ENCODE assay signal across 31 cellular contexts in genomic region chr9:87128844-87129493, GRCh38.
"Had no signal": no experiment of that assay in that cellular context is flagged by ENCODE, and none has a peak within 500 bp of the region (broad histone marks: within the 10 kb centered on the region; RNA-seq: fewer than 3 reads in every experiment).

No MANE protein-coding gene starts in this region.

- H3K9me3 ChIP-seq: ascending aorta, breast epithelium, colonic mucosa, gastrocnemius medialis had no signal

- H3K36me3 ChIP-seq: ascending aorta, breast epithelium, cardiac muscle cell, colonic mucosa, gastrocnemius medialis, heart left ventricle had no signal

- H3K27ac Mint-ChIP-seq: activated CD4-positive, alpha-beta memory T cell treated with anti-CD3 and anti-CD28 coated beads, Interleukin-2, amount 10 ng/mL, durations not matched to agents 7 days and 5 days; activated CD4-positive, alpha-beta T cell treated with anti-CD3 and anti-CD28 coated beads, Interleukin-2, amount 10 ng/mL, durations not matched to agents 7 days and 5 days; activated naive CD4-positive, alpha-beta T cell treated with anti-CD3 and anti-CD28 coated beads, Interleukin-2, amount 10 ng/mL, durations not matched to agents 7 days and 5 days; activated naive CD4-positive, alpha-beta T cell treated with anti-CD3 and anti-CD28 coated beads, Interleukin-2, amount 50 U/mL, for 72 hours; activated naive CD8-positive, alpha-beta T cell treated with anti-CD3 and anti-CD28 coated beads, Interleukin-2, amount 10 ng/mL, durations not matched to agents 7 days and 5 days; activated T-cell treated with anti-CD3 and anti-CD28 coated beads, Interleukin-2, amount 50 U/mL, for 24 hours; activated T-cell treated with anti-CD3 and anti-CD28 coated beads, Interleukin-2, amount 50 U/mL, for 72 hours; T-helper 17 cell; T-helper 2 cell treated with Interferon-gamma antibody and Interleukin-4, amounts not matched to agents 5 μg/mL and 100 μg/mL, for 36 hours had no signal

- H3K9me3 Mint-ChIP-seq: activated CD4-positive, alpha-beta T cell treated with anti-CD3 and anti-CD28 coated beads, Interleukin-2, amount 10 ng/mL, durations not matched to agents 7 days and 5 days; activated naive CD4-positive, alpha-beta T cell treated with anti-CD3 and anti-CD28 coated beads, Interleukin-2, amount 10 ng/mL, durations not matched to agents 7 days and 5 days; T-helper 2 cell treated with Interferon-gamma antibody and Interleukin-4, amounts not matched to agents 5 μg/mL and 100 μg/mL, for 36 hours had no signal

- ATAC-seq: activated naive CD4-positive, alpha-beta T cell treated with anti-CD3 and anti-CD28 coated beads, Interleukin-2, amount 50 U/mL, for 72 hours; activated T-cell treated with anti-CD3 and anti-CD28 coated beads, Interleukin-2, amount 50 U/mL, for 72 hours; gastrocnemius medialis; heart left ventricle; T-helper 17 cell had no signal

- H3K27ac ChIP-seq: ascending aorta, breast epithelium, cardiac muscle cell, colonic mucosa, dorsolateral prefrontal cortex, epithelial cell of prostate, gastrocnemius medialis, heart left ventricle had no signal

- H3K4me3 ChIP-seq: ascending aorta, breast epithelium, cardiac muscle cell, colonic mucosa, dorsolateral prefrontal cortex, gastrocnemius medialis, heart left ventricle had no signal

- H3K27me3 ChIP-seq: ascending aorta, breast epithelium, cardiac muscle cell, gastrocnemius medialis, heart left ventricle had no signal

- H3K4me1 ChIP-seq: ascending aorta, breast epithelium, colonic mucosa, gastrocnemius medialis had no signal

- H3K4me1 Mint-ChIP-seq: activated CD4-positive, alpha-beta memory T cell treated with anti-CD3 and anti-CD28 coated beads, Interleukin-2, amount 10 ng/mL, durations not matched to agents 7 days and 5 days; activated CD4-positive, alpha-beta T cell treated with anti-CD3 and anti-CD28 coated beads, Interleukin-2, amount 10 ng/mL, durations not matched to agents 7 days and 5 days; activated naive CD4-positive, alpha-beta T cell treated with anti-CD3 and anti-CD28 coated beads, Interleukin-2, amount 10 ng/mL, durations not matched to agents 7 days and 5 days; activated naive CD8-positive, alpha-beta T cell treated with anti-CD3 and anti-CD28 coated beads, Interleukin-2, amount 10 ng/mL, durations not matched to agents 7 days and 5 days; brain had no signal

- H3K36me3 Mint-ChIP-seq: activated naive CD4-positive, alpha-beta T cell treated with anti-CD3 and anti-CD28 coated beads, Interleukin-2, amount 10 ng/mL, durations not matched to agents 7 days and 5 days; activated naive CD8-positive, alpha-beta T cell treated with anti-CD3 and anti-CD28 coated beads, Interleukin-2, amount 10 ng/mL, durations not matched to agents 7 days and 5 days had no signal

- H3K27me3 Mint-ChIP-seq: activated CD4-positive, alpha-beta memory T cell treated with anti-CD3 and anti-CD28 coated beads, Interleukin-2, amount 10 ng/mL, durations not matched to agents 7 days and 5 days; brain; T-helper 17 cell had no signal

- H3K4me3 Mint-ChIP-seq: activated CD4-positive, alpha-beta memory T cell treated with anti-CD3 and anti-CD28 coated beads, Interleukin-2, amount 10 ng/mL, durations not matched to agents 7 days and 5 days; activated CD4-positive, alpha-beta T cell treated with anti-CD3 and anti-CD28 coated beads, Interleukin-2, amount 10 ng/mL, durations not matched to agents 7 days and 5 days; activated naive CD4-positive, alpha-beta T cell treated with anti-CD3 and anti-CD28 coated beads, Interleukin-2, amount 10 ng/mL, durations not matched to agents 7 days and 5 days; activated naive CD8-positive, alpha-beta T cell treated with anti-CD3 and anti-CD28 coated beads, Interleukin-2, amount 10 ng/mL, durations not matched to agents 7 days and 5 days; activated T-cell treated with anti-CD3 and anti-CD28 coated beads, Interleukin-2, amount 50 U/mL, for 24 hours; activated T-cell treated with anti-CD3 and anti-CD28 coated beads, Interleukin-2, amount 50 U/mL, for 72 hours; brain; T-helper 17 cell; T-helper 2 cell treated with Interferon-gamma antibody and Interleukin-4, amounts not matched to agents 5 μg/mL and 100 μg/mL, for 36 hours had no signal

- DNase-seq: activated CD4-positive, alpha-beta memory T cell treated with anti-CD3 and anti-CD28 coated beads, Interleukin-2, amount 10 ng/mL, durations not matched to agents 7 days and 5 days; activated CD4-positive, alpha-beta T cell treated with anti-CD3 and anti-CD28 coated beads for 1 hour; activated CD4-positive, alpha-beta T cell treated with anti-CD3 and anti-CD28 coated beads for 4 hours; activated CD4-positive, alpha-beta T cell treated with anti-CD3 and anti-CD28 coated beads, Interleukin-2, amount 10 ng/mL, durations not matched to agents 7 days and 5 days; activated CD4-positive, alpha-beta T cell treated with anti-CD3 and anti-CD28 coated beads, Interleukin-2, amount 50 U/mL, for 4 hours; activated CD8-positive, alpha-beta memory T cell treated with anti-CD3 and anti-CD28 coated beads, Interleukin-2, amount 50 U/mL, for 48 hours; activated gamma-delta T cell; activated naive CD4-positive, alpha-beta T cell; activated naive CD4-positive, alpha-beta T cell treated with anti-CD3 and anti-CD28 coated beads, Interleukin-2, amount 10 ng/mL, durations not matched to agents 7 days and 5 days; activated naive CD8-positive, alpha-beta T cell treated with anti-CD3 and anti-CD28 coated beads, Interleukin-2, amount 10 ng/mL, durations not matched to agents 7 days and 5 days; activated T-cell treated with anti-CD3 and anti-CD28 coated beads for 4 hours; activated T-cell treated with anti-CD3 and anti-CD28 coated beads, Interleukin-2, amount 50 U/mL, for 24 hours; activated T-cell treated with anti-CD3 and anti-CD28 coated beads, Interleukin-2, amount 50 U/mL, for 72 hours; central memory CD4-positive, alpha-beta T cell; cerebellar nuclear complex; colonic mucosa; dorsolateral prefrontal cortex; effector memory CD4-positive, alpha-beta T cell; foreskin fibroblast; gastrocnemius medialis; glutamatergic neuron; heart left ventricle; T-helper 1 cell; T-helper 17 cell had no signal
